ENCODE assay signal across 1 cellular context in genomic region chr22:24101966-24102365, GRCh38.
TF ChIP-seq lines count a peak whose summit lies in the region.

No MANE protein-coding gene starts in this region.

TF ChIP-seq in H1, 55 proteins besides CTCF, POLR2A, EP300 and RAD21 (continued from another document):
- TF ChIP-seq EZH2 (IDR thresholded peaks at IDR 0.05; ENCODE audit: low read depth, low read length, severe bottlenecking) (no peak), JUN (IDR thresholded peaks at IDR 0.05; ENCODE audit: low read depth, low read length) (no peak)
